Comparison of ENCODE assay signal across 2 cellular contexts in genomic region chr1:9448132-9449105, GRCh38.
TF ChIP-seq lines count a peak whose summit lies in the region.

No MANE protein-coding gene starts in this region.

TF ChIP-seq in GM12878, 131 proteins besides CTCF, POLR2A, EP300 and RAD21:
- TF ChIP-seq NR2F1 (conservative IDR thresholded peaks at IDR 0.05) (no peak), IKZF1 (conservative IDR thresholded peaks at IDR 0.05) (0 out of 2 replicates have a peak, but pooled peaks have one; percentile 19), MEF2B (IDR thresholded peaks at IDR 0.05; ENCODE audit: partially characterized antibody, poor library complexity, severe bottlenecking) (peak; percentile 72), RAD51 (IDR thresholded peaks at IDR 0.05) (peak; percentile 15; the same call in 1 of the 2 replicates)

TF ChIP-seq in HepG2, 621 proteins besides CTCF, POLR2A, EP300 and RAD21:
- peak; percentile 34; the same call in 1 of the 2 replicates for TF ChIP-seq FOXP4 (CRISPR knock-in tag; IDR thresholded peaks at IDR 0.05)
- TF ChIP-seq POGK (CRISPR knock-in tag; conservative IDR thresholded peaks at IDR 0.05), result no peak
- TF ChIP-seq ZNF24 (IDR thresholded peaks at IDR 0.05), result no peak
- 0 out of 2 replicates have a peak, but pooled peaks have one; percentile 47 for TF ChIP-seq ZFP37 (CRISPR knock-in tag; IDR thresholded peaks at IDR 0.05; ENCODE audit: borderline replicate concordance)
- TF ChIP-seq STAG1 (CRISPR knock-in tag; IDR thresholded peaks at IDR 0.05), result peak; percentile 61
- TF ChIP-seq ISL2 (CRISPR knock-in tag; IDR thresholded peaks at IDR 0.05), result 0 out of 2 replicates have a peak, but pooled peaks have one; percentile 30
- peak; percentile 33; the same call in 1 of the 2 replicates for TF ChIP-seq ZNF350 (CRISPR knock-in tag; IDR thresholded peaks at IDR 0.05; ENCODE audit: borderline replicate concordance, low read depth)
- 0 out of 2 replicates have a peak, but pooled peaks have one; percentile 11 for TF ChIP-seq FOXA3 (CRISPR knock-in tag; IDR thresholded peaks at IDR 0.05)
- TF ChIP-seq ZNF883 (CRISPR knock-in tag; IDR thresholded peaks at IDR 0.05; ENCODE audit: not compliant biosample characterization), result peak; percentile 47
- no peak for TF ChIP-seq ZNF562 (CRISPR knock-in tag; IDR thresholded peaks at IDR 0.05; ENCODE audit: borderline replicate concordance)
- peak; percentile 43; the same call in 1 of the 2 replicates for TF ChIP-seq SMC3 (IDR thresholded peaks at IDR 0.05; ENCODE audit: low read length)
- TF ChIP-seq ZSCAN20 (CRISPR knock-in tag; IDR thresholded peaks at IDR 0.05; ENCODE audit: borderline replicate concordance), result 0 out of 2 replicates have a peak, but pooled peaks have one; percentile 32
- no peak for TF ChIP-seq ZNF263 (CRISPR knock-in tag; IDR thresholded peaks at IDR 0.05)
- TF ChIP-seq ADNP (CRISPR knock-in tag; IDR thresholded peaks at IDR 0.05), result peak; percentile 56; the same call in 1 of the 2 replicates
- peak; percentile 63; the same call in 1 of the 2 replicates for TF ChIP-seq PATZ1 (CRISPR knock-in tag; IDR thresholded peaks at IDR 0.05)
- 0 out of 2 replicates have a peak, but pooled peaks have one; percentile 6 for TF ChIP-seq PHF21A (CRISPR knock-in tag; IDR thresholded peaks at IDR 0.05)
- peak; percentile 54; the same call in 1 of the 2 replicates for TF ChIP-seq ZMYM3 (CRISPR knock-in tag; IDR thresholded peaks at IDR 0.05)
- TF ChIP-seq ZNF670 (CRISPR knock-in tag; IDR thresholded peaks at IDR 0.05; ENCODE audit: borderline replicate concordance), result no peak
- TF ChIP-seq ZNF281 (CRISPR knock-in tag; IDR thresholded peaks at IDR 0.05; ENCODE audit: borderline replicate concordance), result no peak
- no peak for TF ChIP-seq CREB1 (IDR thresholded peaks at IDR 0.05)
- TF ChIP-seq CREB1 (CRISPR knock-in tag; IDR thresholded peaks at IDR 0.05), result 0 out of 2 replicates have a peak, but pooled peaks have one; percentile 31
- no peak for TF ChIP-seq NAIF1 (CRISPR knock-in tag; IDR thresholded peaks at IDR 0.05; ENCODE audit: borderline replicate concordance)
- 0 out of 2 replicates have a peak, but pooled peaks have one; percentile 19 for TF ChIP-seq HOXA3 (CRISPR knock-in tag; IDR thresholded peaks at IDR 0.05)
- 0 out of 2 replicates have a peak, but pooled peaks have one; percentile 7 for TF ChIP-seq IKZF5 (CRISPR knock-in tag; IDR thresholded peaks at IDR 0.05)
- TF ChIP-seq ZNF121 (CRISPR knock-in tag; IDR thresholded peaks at IDR 0.05), result peak; percentile 99
- TF ChIP-seq BCL6 (CRISPR knock-in tag; IDR thresholded peaks at IDR 0.05), result 0 out of 2 replicates have a peak, but pooled peaks have one; percentile 18
- TF ChIP-seq HOXA5 (CRISPR knock-in tag; IDR thresholded peaks at IDR 0.05), result 0 out of 2 replicates have a peak, but pooled peaks have one; percentile 21
- TF ChIP-seq RELA (CRISPR knock-in tag; IDR thresholded peaks at IDR 0.05), result no peak
- 0 out of 2 replicates have a peak, but pooled peaks have one; percentile 23 for TF ChIP-seq ZNF687 (CRISPR knock-in tag; IDR thresholded peaks at IDR 0.05)
- TF ChIP-seq FOXA1 (IDR thresholded peaks at IDR 0.05), result no peak
- TF ChIP-seq FOXA1 (CRISPR knock-in tag; IDR thresholded peaks at IDR 0.05), result 0 out of 2 replicates have a peak, but pooled peaks have one; percentile 29
- 0 out of 2 replicates have a peak, but pooled peaks have one; percentile 39 for TF ChIP-seq ARID2 (CRISPR knock-in tag; IDR thresholded peaks at IDR 0.05; ENCODE audit: borderline replicate concordance)
- no peak for TF ChIP-seq GABPA (IDR thresholded peaks at IDR 0.05; ENCODE audit: low read depth, low read length)
- TF ChIP-seq GABPA (CRISPR knock-in tag; IDR thresholded peaks at IDR 0.05; ENCODE audit: low read depth), result no peak
- TF ChIP-seq E2F1 (CRISPR knock-in tag; IDR thresholded peaks at IDR 0.05), result 0 out of 2 replicates have a peak, but pooled peaks have one; percentile 24
